Comparison of ENCODE assay signal across 19 cellular contexts in the genomic region with DNA sequence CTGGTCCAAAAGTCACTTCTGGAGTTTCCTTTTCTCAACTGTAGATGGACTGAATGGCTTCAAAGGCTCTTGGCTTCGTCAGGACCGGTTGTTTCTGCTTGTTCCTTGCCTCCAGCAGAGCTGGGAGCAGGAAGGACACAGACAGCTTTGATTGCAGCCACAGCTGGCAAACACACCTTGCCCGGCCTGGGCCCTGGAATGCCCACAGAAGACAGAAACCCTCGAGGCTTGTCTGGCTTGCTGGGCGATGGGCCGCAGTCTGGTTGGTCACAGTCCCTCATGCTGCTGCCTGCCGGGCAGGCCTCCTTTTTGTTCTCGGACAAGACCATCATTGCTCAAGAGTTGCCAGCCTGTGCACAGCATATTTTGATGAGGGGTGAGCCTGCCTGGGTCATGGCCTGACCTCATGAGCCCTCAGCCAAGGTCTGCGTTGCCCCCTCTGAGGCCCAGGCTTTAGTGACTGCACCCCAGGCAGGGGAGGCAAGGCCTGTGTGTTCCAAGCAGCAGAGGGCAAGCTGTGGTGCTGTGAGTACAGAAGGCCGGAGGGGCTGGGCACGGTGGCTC. TPM values are rescaled to one million over a fixed set of nuclear protein-coding genes. Genes with fewer than 3 reads are reported as not detected.
DNase-seq lines count a peak whose midpoint lies in the region; ATAC-seq and TF ChIP-seq lines count a peak whose summit lies in the region.
"Had no signal": no experiment of that assay in that cellular context is flagged by ENCODE, and none has a peak within 500 bp of the region (broad histone marks: within the 10 kb centered on the region; RNA-seq: fewer than 3 reads in every experiment).

No MANE protein-coding gene starts in this region.

- no peak overlapping the region for H3K4me3 ChIP-seq in breast epithelium
- H3K4me3 ChIP-seq in neuronal stem cell (ENCODE audit: low read length in 2 of 2): no peak overlapping the region

- DNase-seq in breast epithelium (ENCODE audit: low spot score in 2 of 2): peak in 1 of 2 donors; percentile 53
- DNase-seq in MCF 10A (ENCODE audit: unreplicated experiment): no peak
- peak; percentile 53 to 62 for DNase-seq in left colon
- DNase-seq in neuronal stem cell (ENCODE audit: low spot score): no peak
- DNase-seq in NCI-H2196 (lab: John Stamatoyannopoulos, UW; ENCODE audit: unreplicated experiment): no peak
- no peak for DNase-seq in NCI-H1930 (lab: John Stamatoyannopoulos, UW)
- no peak for DNase-seq in NCI-H2081 (lab: John Stamatoyannopoulos, UW)
- DNase-seq: CD4-positive, alpha-beta T cell; DMS153; GF-D8; NCI-H1105; NCI-H2107; NCI-H2227 treated with DMSO at 0.1 percent for 48 hours; NCI-H510A treated with DMSO at 0.1 percent for 48 hours; NCI-H82; SHP77 treated with DMSO at 0.1 percent for 48 hours had no signal

- peak overlapping the region; percentile 75 for H2AFZ ChIP-seq in neuronal stem cell (ENCODE audit: low read length)

- no peak overlapping the region for H3K18ac ChIP-seq in neuronal stem cell (ENCODE audit: low read length)

- H3K27me3 Mint-ChIP-seq in MCF 10A (ENCODE audit: insufficient read depth, unreplicated experiment): no peaks in the 10 kb centered on the region
- H3K27me3 Mint-ChIP-seq: CD4-positive, alpha-beta T cell had no signal

- CTCF ChIA-PET in MCF 10A (lab: Yijun Ruan, JAX): no interaction called here

- H3K27ac ChIP-seq in breast epithelium (peak overlapping the region; percentile 25 to 36), neuronal stem cell (replicated peaks; ENCODE audit: low read length) (no peak overlapping the region)

- peak overlapping the region; percentile 29 for H3K4ac ChIP-seq in neuronal stem cell (ENCODE audit: low read length)

- no peak for TF ChIP-seq POLR2A in breast epithelium (IDR thresholded peaks at IDR 0.05)

- peak overlapping the region; percentile 81 for H3K23ac ChIP-seq in neuronal stem cell (ENCODE audit: low read depth, low read length, poor library complexity)

- ATAC-seq in left colon: peak; percentile 68
- no peak for ATAC-seq in GM19455 (IDR thresholded peaks at IDR 0.05; ENCODE audit: unreplicated experiment)

- no peak overlapping the region for H2BK15ac ChIP-seq in neuronal stem cell (ENCODE audit: low read length)

- no peak overlapping the region for H2BK12ac ChIP-seq in neuronal stem cell (ENCODE audit: low read length)

- no peaks in the 10 kb centered on the region for H3K36me3 ChIP-seq in breast epithelium
- H3K36me3 ChIP-seq in neuronal stem cell (replicated peaks in 1 of 2; ENCODE audit: control insufficient read depth in 2 of 2, insufficient read depth in 2 of 2, low read length in 2 of 2): no peaks in the 10 kb centered on the region

- POLR2A ChIA-PET in MCF 10A (lab: Yijun Ruan, JAX): no interaction called here

- H3K14ac ChIP-seq in neuronal stem cell (ENCODE audit: low read length): peak overlapping the region; percentile 67

- no peaks in the 10 kb centered on the region for H3K4me1 Mint-ChIP-seq in MCF 10A (ENCODE audit: insufficient read depth, unreplicated experiment)

- intact Hi-C loops in breast epithelium (cut with DNase I; ENCODE audit: low total_unique reads) (no loop called here), MCF 10A (cut with micrococcal nuclease) (no loop called here), left colon (cut with DNase I, micrococcal nuclease) (no loop called here)

- no peak overlapping the region for H3K4me3 Mint-ChIP-seq in MCF 10A (ENCODE audit: unreplicated experiment)
- H3K4me3 Mint-ChIP-seq: CD4-positive, alpha-beta T cell had no signal

- no peaks in the 10 kb centered on the region for H3K79me1 ChIP-seq in neuronal stem cell (ENCODE audit: low read depth, low read length)

- no peaks in the 10 kb centered on the region for H3K4me1 ChIP-seq in breast epithelium
- peaks cover 9 to 13% of the 10 kb centered on the region in 2 donors for H3K4me1 ChIP-seq in neuronal stem cell (ENCODE audit: control insufficient read depth in 2 of 2, insufficient read depth in 1 of 2, low read depth in 1 of 2, low read length in 2 of 2)

- BruUV-seq in MCF 10A (replicated peaks; lab: Mats Ljungman, UMichigan): no TSS peak

- peak overlapping the region; percentile 74 for H3K9ac ChIP-seq in neuronal stem cell (ENCODE audit: low read depth, low read length, poor library complexity)

- H4K91ac ChIP-seq in neuronal stem cell (ENCODE audit: low read depth, low read length, poor library complexity): no peak overlapping the region

- H3K9me3 ChIP-seq in breast epithelium (no peaks in the 10 kb centered on the region), neuronal stem cell (replicated peaks in 1 of 2; ENCODE audit: control insufficient read depth in 2 of 2, insufficient read depth in 1 of 2, low read depth in 1 of 2, low read length in 2 of 2) (peaks cover 0 to 2% of the 10 kb centered on the region in 2 donors)
- H3K9me3 ChIP-seq: Caco-2 had no signal

- H4K8ac ChIP-seq in neuronal stem cell (ENCODE audit: low read depth, low read length): peak overlapping the region; percentile 7

- no peak overlapping the region for H3K4me2 ChIP-seq in neuronal stem cell (ENCODE audit: insufficient read depth, low read length, poor library complexity, severe bottlenecking)

- no peak for TF ChIP-seq CTCF in breast epithelium (IDR thresholded peaks at IDR 0.05)
- TF ChIP-seq CTCF in MCF 10A (IDR thresholded peaks at IDR 0.05; ENCODE audit: unreplicated experiment): no peak

- H2BK5ac ChIP-seq in neuronal stem cell (ENCODE audit: low read length): no peak overlapping the region

- H3K27me3 ChIP-seq in breast epithelium: no peaks in the 10 kb centered on the region
- H3K27me3 ChIP-seq in neuronal stem cell (ENCODE audit: control insufficient read depth in 3 of 3, insufficient read depth in 3 of 3, low read depth in 1 of 3, low read length in 3 of 3): peaks cover 0 to 4% (median 0%) of the 10 kb centered on the region in 3 experiments

- H3K27ac Mint-ChIP-seq in MCF 10A (ENCODE audit: low read depth, unreplicated experiment): no peak overlapping the region
- H3K27ac Mint-ChIP-seq: CD4-positive, alpha-beta T cell had no signal

- no peaks in the 10 kb centered on the region for H3K9me3 Mint-ChIP-seq in MCF 10A (ENCODE audit: unreplicated experiment)
- H3K9me3 Mint-ChIP-seq: CD4-positive, alpha-beta T cell had no signal

- peak overlapping the region; percentile 78 for H2AK5ac ChIP-seq in neuronal stem cell (ENCODE audit: low read depth, low read length)

- no peaks in the 10 kb centered on the region for H3K36me3 Mint-ChIP-seq in MCF 10A (ENCODE audit: insufficient read depth, unreplicated experiment)

- H2BK120ac ChIP-seq in neuronal stem cell (ENCODE audit: low read depth, low read length): no peak overlapping the region

- no CpG with 5 or more reads among the region's 11 CpGs for WGBS in neuronal stem cell (ENCODE audit: extremely low coverage in 2 of 2, insufficient read length in 2 of 2, insufficient replicate concordance in 1 of 2), 2 donors

RNA-seq across cellular contexts. Expression of a gene that starts 37.8 kb away (rescaled TPM):
- total RNA-seq in breast epithelium: 10 to 100 TPM in 1 of 3 donors, under 1 TPM in 2; 0.16 to 18.7 (median 0.66) TPM
- total RNA-seq in MCF 10A (2022): 0.19 and 0.47 TPM in 2 replicates
- total RNA-seq in left colon: 1 to 10 TPM; 1.5 to 1.7 TPM
- polyA plus RNA-seq in neuronal stem cell (2013, experiment 1 of 2): 0.15 TPM
- polyA plus RNA-seq in neuronal stem cell (2013, experiment 2 of 2): 0.21 TPM
- total RNA-seq: CD4-positive, alpha-beta T cell; LHCN-M2 had no signal

RNA-seq across cellular contexts. Expression of a gene that starts 53.4 kb away (rescaled TPM):
- total RNA-seq in breast epithelium (100 to 1,000 TPM in 2 of 3 donors, 10 to 100 TPM in 1; 84.7 to 118 (median 108) TPM), MCF 10A (2022) (254 and 339 TPM in 2 replicates), left colon (100 to 1,000 TPM; 147 to 162 TPM)
- polyA plus RNA-seq in neuronal stem cell (2013, experiment 1 of 2): 174 TPM
- polyA plus RNA-seq in neuronal stem cell (2013, experiment 2 of 2): 169 TPM

Comparison
In these comparisons a context has a peak if more than half of its experiments do, and no peak if none do; other contexts are left out.
1. DNase-seq: peak in left colon (2 of 2); none in MCF 10A (single experiment), neuronal stem cell (single experiment), NCI-H2196 (single experiment), NCI-H1930 (0 of 2) and NCI-H2081 (0 of 2).